In genomic region chr4:19945501-19945900, GRCh38 we compare ENCODE assay signal across 18 cellular contexts.
A peak's percentile ranks its signal among the peaks of the same experiment; 100 is the strongest.
DNase-seq lines count a peak whose midpoint lies in the region; TF ChIP-seq lines count a peak whose summit lies in the region.
"Had no signal": no experiment of that assay in that cellular context is flagged by ENCODE, and none has a peak within 500 bp of the region (broad histone marks: within the 10 kb centered on the region; RNA-seq: fewer than 3 reads in every experiment).

No MANE protein-coding gene starts in this region.

- no peak overlapping the region for H2BK12ac ChIP-seq in mesenchymal stem cell (ENCODE audit: low read length in 2 of 2)

- intact Hi-C loops in spleen (cut with DNase I; ENCODE audit: low total_unique reads) = no loop called here
- intact Hi-C loops in CD4-positive, alpha-beta memory T cell (cut with micrococcal nuclease) = no loop called here
- intact Hi-C loops in colonic mucosa (cut with DNase I) = no loop called here

- no peaks in the 10 kb centered on the region for H3K79me1 ChIP-seq in mesenchymal stem cell (replicated peaks; ENCODE audit: low read length, poor library complexity, severe bottlenecking)

- H3K4me2 ChIP-seq in mesenchymal stem cell (ENCODE audit: low read length, poor library complexity, severe bottlenecking) = no peak overlapping the region
- H3K4me2 ChIP-seq: A549, BLaER1 had no signal

- 63 to 71% methylated on average over 1 to 2 of the region's 2 CpGs for WGBS in endodermal cell (ENCODE audit: insufficient coverage in 1 of 2, insufficient read length in 1 of 2), 2 experiments
- WGBS in mesenchymal stem cell = 65% methylated on average over 2 of the region's 2 CpGs
- WGBS in spleen, 5 donors = 45 to 74% (median 57%) methylated on average over 2 of the region's 2 CpGs

- no peak overlapping the region for H2AK5ac ChIP-seq in mesenchymal stem cell (ENCODE audit: low read length, severe bottlenecking)

- CTCF ChIA-PET in AG04450 (lab: Charles Lee) = interaction anchor here (2.1 kb wide), 1 partner anchor 303 kb away, joined by 10 read pairs; no protein-coding TSS in a partner anchor
- CTCF ChIA-PET in CD4-positive, alpha-beta memory T cell (lab: Charles Lee; ENCODE audit: partially characterized antibody) = no interaction called here

- no peak overlapping the region for H2BK15ac ChIP-seq in mesenchymal stem cell (ENCODE audit: low read depth, poor library complexity, severe bottlenecking)

- POLR2A ChIA-PET in AG04450 (lab: Yijun Ruan, JAX) = no interaction called here
- POLR2A ChIA-PET in CD4-positive, alpha-beta memory T cell (lab: Charles Lee; ENCODE audit: partially characterized antibody) = no interaction called here

- peaks cover 3% of the 10 kb centered on the region for H3K27me3 ChIP-seq in AG04450 (ENCODE audit: control insufficient read depth, insufficient read depth, low read length)
- H3K27me3 ChIP-seq in endodermal cell (ENCODE audit: control insufficient read depth, insufficient read depth, low read length, poor library complexity, severe bottlenecking) = peaks cover 10% of the 10 kb centered on the region
- H3K27me3 ChIP-seq in mesenchymal stem cell (ENCODE audit: control insufficient read depth in 1 of 2, insufficient read depth in 1 of 2, low read length in 2 of 2) = no peaks in the 10 kb centered on the region
- no peaks in the 10 kb centered on the region for H3K27me3 ChIP-seq in spleen (replicated peaks in 1 of 7)
- no peaks in the 10 kb centered on the region for H3K27me3 ChIP-seq in CD4-positive, alpha-beta memory T cell (ENCODE audit: insufficient read depth, low read length)
- no peaks in the 10 kb centered on the region for H3K27me3 ChIP-seq in colonic mucosa
- H3K27me3 ChIP-seq: BLaER1 had no signal

- H3K27me3 Mint-ChIP-seq in endodermal cell (ENCODE audit: insufficient read depth) = peaks cover 10% of the 10 kb centered on the region
- no peaks in the 10 kb centered on the region for H3K27me3 Mint-ChIP-seq in CD4-positive, alpha-beta memory T cell
- H3K27me3 Mint-ChIP-seq: activated CD4-positive, alpha-beta T cell treated with anti-CD3 and anti-CD28 coated beads, Interleukin-2, amount 10 ng/mL, durations not matched to agents 24 days and 14 days had no signal

- no peak overlapping the region for H3K14ac ChIP-seq in mesenchymal stem cell (ENCODE audit: low read length in 2 of 2)

- H3K9me3 ChIP-seq in AG04450 (ENCODE audit: control insufficient read depth, insufficient read depth, low read length) (no peaks in the 10 kb centered on the region), endodermal cell (ENCODE audit: control insufficient read depth, low read length) (no peaks in the 10 kb centered on the region), mesenchymal stem cell (ENCODE audit: control insufficient read depth, low read length) (no peaks in the 10 kb centered on the region), spleen (peaks cover 0 to 9% (median 0%) of the 10 kb centered on the region in 8 donors), colonic mucosa (no peaks in the 10 kb centered on the region)
- no peaks in the 10 kb centered on the region for H3K9me3 ChIP-seq in CD4-positive, alpha-beta memory T cell (ENCODE audit: control insufficient read depth in 1 of 2, low read length in 2 of 2)
- H3K9me3 ChIP-seq: A549, BLaER1 had no signal

- peaks cover 3% of the 10 kb centered on the region for H3K9me3 Mint-ChIP-seq in endodermal cell
- H3K9me3 Mint-ChIP-seq in CD4-positive, alpha-beta memory T cell = peaks cover 0 to 17% (median 8%) of the 10 kb centered on the region in 8 donors

- H3K36me3 Mint-ChIP-seq in endodermal cell (ENCODE audit: low read depth) = no peaks in the 10 kb centered on the region
- H3K36me3 Mint-ChIP-seq in CD4-positive, alpha-beta memory T cell = no peaks in the 10 kb centered on the region

- no peak overlapping the region for H2BK5ac ChIP-seq in mesenchymal stem cell (ENCODE audit: low read depth, low read length, poor library complexity, severe bottlenecking)

- H3K4me3 ChIP-seq in AG04450 (ENCODE audit: low read depth, low read length) (no peak overlapping the region), NB4 (ENCODE audit: low read depth, low read length) (no peak overlapping the region), endodermal cell (ENCODE audit: low read length) (peak overlapping the region; percentile 6), mesenchymal stem cell (ENCODE audit: insufficient read depth in 1 of 2, low read depth in 1 of 2, low read length in 2 of 2) (peak overlapping the region in 1 of 2 experiments; percentile 12), spleen (no peak overlapping the region), colonic mucosa (no peak overlapping the region)
- H3K4me3 ChIP-seq in CD4-positive, alpha-beta memory T cell (ENCODE audit: low read length in 2 of 2) = no peak overlapping the region
- H3K4me3 ChIP-seq: A549, BLaER1, dorsolateral prefrontal cortex, K562 had no signal

- TF ChIP-seq CTCF in AG04450 (IDR thresholded peaks at IDR 0.05; ENCODE audit: low read depth, low read length) = no peak
- no peak for TF ChIP-seq CTCF in NB4 (IDR thresholded peaks at IDR 0.05; ENCODE audit: low read depth, low read length)
- no peak for TF ChIP-seq CTCF in endodermal cell (conservative IDR thresholded peaks at IDR 0.05)
- no peak for TF ChIP-seq CTCF in spleen (IDR thresholded peaks at IDR 0.05 in 8 of 11, conservative IDR thresholded peaks at IDR 0.05 in 3 of 11)
- TF ChIP-seq CTCF in colonic mucosa (IDR thresholded peaks at IDR 0.05) = no peak

- H3K4ac ChIP-seq in mesenchymal stem cell (ENCODE audit: low read depth in 1 of 2, low read length in 2 of 2) = no peak overlapping the region

- no peak for DNase-seq in AG04450 (ENCODE audit: low read depth, low spot score)
- peak; percentile 38 for DNase-seq in NB4 (ENCODE audit: low read depth)
- no peak for DNase-seq in endodermal cell
- no peak for DNase-seq in mesenchymal stem cell
- DNase-seq in spleen = no peak
- no peak for DNase-seq in iPS-NIHi7 (ENCODE audit: extremely low spot score)
- DNase-seq in CD4-positive, alpha-beta memory T cell = no peak
- DNase-seq in colonic mucosa = no peak
- DNase-seq: activated CD4-positive, alpha-beta T cell treated with anti-CD3 and anti-CD28 coated beads, Interleukin-2, amount 10 ng/mL, durations not matched to agents 24 days and 14 days; erythroblast; glutamatergic neuron; NCI-H187; NCI-H774; nucleus accumbens had no signal

- H4K8ac ChIP-seq in mesenchymal stem cell (ENCODE audit: low read length) = no peak overlapping the region

- H3K4me1 ChIP-seq in endodermal cell (ENCODE audit: control insufficient read depth, insufficient read depth, low read length) = peaks cover 12% of the 10 kb centered on the region
- peaks cover 7% of the 10 kb centered on the region for H3K4me1 ChIP-seq in mesenchymal stem cell (ENCODE audit: control insufficient read depth, insufficient read depth, low read depth, low read length)
- H3K4me1 ChIP-seq in spleen = peaks cover 0 to 3% (median 0%) of the 10 kb centered on the region in 6 donors
- H3K4me1 ChIP-seq in CD4-positive, alpha-beta memory T cell (ENCODE audit: insufficient read depth, low read length) = no peaks in the 10 kb centered on the region
- no peaks in the 10 kb centered on the region for H3K4me1 ChIP-seq in colonic mucosa
- H3K4me1 ChIP-seq: A549 had no signal

- H3K27ac Mint-ChIP-seq in endodermal cell = no peak overlapping the region
- no peak overlapping the region for H3K27ac Mint-ChIP-seq in CD4-positive, alpha-beta memory T cell
- H3K27ac Mint-ChIP-seq: activated CD4-positive, alpha-beta T cell treated with anti-CD3 and anti-CD28 coated beads, Interleukin-2, amount 10 ng/mL, durations not matched to agents 24 days and 14 days had no signal

- H2AFZ ChIP-seq in mesenchymal stem cell (ENCODE audit: low read depth, low read length) = no peak overlapping the region

- no peak overlapping the region for H4K91ac ChIP-seq in mesenchymal stem cell (ENCODE audit: low read length)

- H2BK120ac ChIP-seq in mesenchymal stem cell (ENCODE audit: low read depth, low read length) = no peak overlapping the region

- no peak overlapping the region for H3K23ac ChIP-seq in mesenchymal stem cell (ENCODE audit: low read length in 2 of 2)

- H3K9ac ChIP-seq in endodermal cell (ENCODE audit: extremely low read depth, low read length, poor library complexity, severe bottlenecking) (no peak overlapping the region), mesenchymal stem cell (ENCODE audit: low read length) (no peak overlapping the region), colonic mucosa (ENCODE audit: low read depth in 2 of 2, low read length in 2 of 2) (no peak overlapping the region)
- H3K9ac ChIP-seq: BLaER1 had no signal

- TF ChIP-seq POLR2A in NB4 (IDR thresholded peaks at IDR 0.05; ENCODE audit: extremely low read depth, insufficient read length) = no peak
- TF ChIP-seq POLR2A in spleen (IDR thresholded peaks at IDR 0.05) = no peak

- H3K18ac ChIP-seq in mesenchymal stem cell (ENCODE audit: low read depth in 1 of 2, low read length in 2 of 2) = peak overlapping the region in 1 of 2 experiments; percentile 2

- no peak overlapping the region for H3K4me3 Mint-ChIP-seq in endodermal cell
- no peak overlapping the region for H3K4me3 Mint-ChIP-seq in CD4-positive, alpha-beta memory T cell
- H3K4me3 Mint-ChIP-seq: activated CD4-positive, alpha-beta T cell treated with anti-CD3 and anti-CD28 coated beads, Interleukin-2, amount 10 ng/mL, durations not matched to agents 24 days and 14 days had no signal

- H3K36me3 ChIP-seq in endodermal cell (ENCODE audit: control insufficient read depth, insufficient read depth, low read length) = no peaks in the 10 kb centered on the region
- no peaks in the 10 kb centered on the region for H3K36me3 ChIP-seq in mesenchymal stem cell (ENCODE audit: control insufficient read depth in 1 of 2, insufficient read depth in 2 of 2, low read depth in 1 of 2, low read length in 2 of 2)
- H3K36me3 ChIP-seq in spleen = no peaks in the 10 kb centered on the region
- H3K36me3 ChIP-seq in CD4-positive, alpha-beta memory T cell (ENCODE audit: insufficient read depth, low read length) = no peaks in the 10 kb centered on the region
- no peaks in the 10 kb centered on the region for H3K36me3 ChIP-seq in colonic mucosa
- H3K36me3 ChIP-seq: BLaER1 had no signal

- H3K27ac ChIP-seq in AG04450 (ENCODE audit: low read depth, low read length) (peak overlapping the region; percentile 43), endodermal cell (ENCODE audit: low read depth, low read length) (no peak overlapping the region), mesenchymal stem cell (ENCODE audit: low read length, poor library complexity, severe bottlenecking) (peak overlapping the region; percentile 18), spleen (no peak overlapping the region), colonic mucosa (no peak overlapping the region)
- H3K27ac ChIP-seq in CD4-positive, alpha-beta memory T cell (ENCODE audit: low read depth, low read length) = no peak overlapping the region
- H3K27ac ChIP-seq: A549, BLaER1, dorsolateral prefrontal cortex had no signal

- peaks cover 23% of the 10 kb centered on the region for H3K4me1 Mint-ChIP-seq in endodermal cell
- no peaks in the 10 kb centered on the region for H3K4me1 Mint-ChIP-seq in CD4-positive, alpha-beta memory T cell
- H3K4me1 Mint-ChIP-seq: activated CD4-positive, alpha-beta T cell treated with anti-CD3 and anti-CD28 coated beads, Interleukin-2, amount 10 ng/mL, durations not matched to agents 24 days and 14 days had no signal

Comparison
In these comparisons a context has a peak if more than half of its experiments do, and no peak if none do; other contexts are left out.
1. H3K27ac ChIP-seq: peak in AG04450 (single experiment) and mesenchymal stem cell (single experiment); none in endodermal cell (single experiment), spleen (0 of 8), CD4-positive, alpha-beta memory T cell (single experiment) and colonic mucosa (single experiment).